ENCODE assay signal across 8 cellular contexts in the genomic region with DNA sequence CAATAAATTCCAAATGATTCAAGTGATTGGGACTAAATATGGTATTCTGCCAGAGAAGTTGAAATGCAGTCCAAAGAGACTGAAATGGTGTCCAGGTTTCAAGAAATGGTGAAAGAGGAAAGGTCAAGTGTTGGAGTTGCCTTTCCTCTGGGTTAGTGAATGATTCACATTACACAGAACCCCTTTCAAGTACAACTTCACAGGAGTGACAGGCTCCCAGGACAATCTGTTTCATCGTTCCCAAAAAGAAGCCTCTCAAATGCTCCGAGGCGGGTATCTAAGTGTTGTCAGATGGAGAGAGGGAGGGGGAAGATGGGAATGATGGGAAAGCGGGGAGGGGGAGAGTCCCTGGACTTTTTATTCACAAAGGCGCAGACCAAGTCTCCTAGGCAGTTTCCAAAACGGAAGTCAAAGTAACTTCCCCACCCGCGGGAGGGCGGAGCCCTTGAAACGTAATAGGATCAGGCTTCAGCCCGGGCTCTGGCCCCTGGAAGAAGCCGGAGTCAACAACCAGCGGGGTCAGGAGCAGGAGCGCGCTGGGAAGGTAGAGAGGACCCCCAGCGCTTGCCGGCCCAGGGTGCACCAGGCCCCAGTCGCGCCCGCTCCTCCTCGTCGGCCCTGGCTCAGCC. TPM values are rescaled to one million over a fixed set of nuclear protein-coding genes. Genes with fewer than 3 reads are reported as not detected.
DNase-seq lines count a peak whose midpoint lies in the region; ATAC-seq and TF ChIP-seq lines count a peak whose summit lies in the region.

No MANE protein-coding gene starts in this region.

- H3K27ac ChIP-seq in fibroblast of lung (ENCODE audit: insufficient read depth, low read length) (peak overlapping the region; percentile 90), substantia nigra (ENCODE audit: low read depth, low read length, poor library complexity, severe bottlenecking) (peak overlapping the region; percentile 97)

- H3K4me3 ChIP-seq in fibroblast of lung (replicated peaks in 1 of 4; ENCODE audit: control extremely low read depth in 1 of 4, insufficient read depth in 1 of 4, low read depth in 3 of 4, low read length in 4 of 4) = peak overlapping the region; percentile 76 to 97 (median 89)

- H4K20me1 ChIP-seq in fibroblast of lung (ENCODE audit: control insufficient read depth, extremely low read depth, insufficient read depth, low read length) = no peaks in the 10 kb centered on the region

- DNase-seq in COR-L47 (lab: John Stamatoyannopoulos, UW) = peak; percentile 82
- DNase-seq in NCI-H748 (lab: John Stamatoyannopoulos, UW; ENCODE audit: unreplicated experiment) = peak; percentile 96
- DNase-seq in activated T-cell treated with anti-CD3 and anti-CD28 coated beads, Interleukin-2, amount 50 U/mL, for 24 hours = no peak
- DNase-seq in fibroblast of lung (ENCODE audit: low read depth in 2 of 2) = peak; percentile 81 to 84
- no peak for DNase-seq in naive B cell
- peak in 48 of 49 donors; percentile 17 to 92 (median 79) for DNase-seq in substantia nigra (lab: John Stamatoyannopoulos, UW)

- ATAC-seq in GM19395 (IDR thresholded peaks at IDR 0.05; ENCODE audit: unreplicated experiment) (peak; percentile 61), HG03520 (IDR thresholded peaks at IDR 0.05; ENCODE audit: unreplicated experiment) (peak; percentile 23), naive B cell (ENCODE audit: low read depth in 2 of 2) (peak; percentile 42 to 46)

- H3K36me3 Mint-ChIP-seq in activated T-cell treated with anti-CD3 and anti-CD28 coated beads, Interleukin-2, amount 50 U/mL, for 24 hours (ENCODE audit: low read depth) = peaks cover 9% of the 10 kb centered on the region
- peaks cover 0 to 2% of the 10 kb centered on the region in 2 donors for H3K36me3 Mint-ChIP-seq in naive B cell

- H3K27me3 Mint-ChIP-seq in activated T-cell treated with anti-CD3 and anti-CD28 coated beads, Interleukin-2, amount 50 U/mL, for 24 hours = peaks cover 2% of the 10 kb centered on the region
- no peaks in the 10 kb centered on the region for H3K27me3 Mint-ChIP-seq in naive B cell

- H3K4me2 ChIP-seq in fibroblast of lung (ENCODE audit: extremely low read depth, insufficient read depth, low read length) = peak overlapping the region; percentile 53

- H3K4me1 ChIP-seq in fibroblast of lung (ENCODE audit: control insufficient read depth, extremely low read depth, insufficient read depth, low read length) = peaks cover 2% of the 10 kb centered on the region

- no peaks in the 10 kb centered on the region for H3K27me3 ChIP-seq in fibroblast of lung (ENCODE audit: control insufficient read depth, insufficient read depth, low read length)

- no peaks in the 10 kb centered on the region for H3K9me3 Mint-ChIP-seq in activated T-cell treated with anti-CD3 and anti-CD28 coated beads, Interleukin-2, amount 50 U/mL, for 24 hours
- peaks cover 0 to 4% (median 2%) of the 10 kb centered on the region in 7 donors for H3K9me3 Mint-ChIP-seq in naive B cell

- peak overlapping the region; percentile 90 for H3K4me3 Mint-ChIP-seq in activated T-cell treated with anti-CD3 and anti-CD28 coated beads, Interleukin-2, amount 50 U/mL, for 24 hours
- peak overlapping the region; percentile 81 to 97 (median 95) for H3K4me3 Mint-ChIP-seq in naive B cell

- no peaks in the 10 kb centered on the region for H3K36me3 ChIP-seq in fibroblast of lung (ENCODE audit: control insufficient read depth, insufficient read depth, low read length)

- H3K27ac Mint-ChIP-seq in activated T-cell treated with anti-CD3 and anti-CD28 coated beads, Interleukin-2, amount 50 U/mL, for 24 hours = peak overlapping the region; percentile 99
- H3K27ac Mint-ChIP-seq in naive B cell = peak overlapping the region; percentile 79 to 96 (median 96)

- peaks cover 60% of the 10 kb centered on the region for H3K4me1 Mint-ChIP-seq in activated T-cell treated with anti-CD3 and anti-CD28 coated beads, Interleukin-2, amount 50 U/mL, for 24 hours (ENCODE audit: low read depth)
- peaks cover 19 to 44% (median 25%) of the 10 kb centered on the region in 3 donors for H3K4me1 Mint-ChIP-seq in naive B cell

- H3K9me3 ChIP-seq in fibroblast of lung (ENCODE audit: control insufficient read depth, insufficient read depth, low read depth, low read length) = no peaks in the 10 kb centered on the region

- peak overlapping the region; percentile 89 for H3K9ac ChIP-seq in fibroblast of lung (ENCODE audit: insufficient read depth, low read length)

- no peak for TF ChIP-seq CTCF in fibroblast of lung (conservative IDR thresholded peaks at IDR 0.05 in 1 of 2, IDR thresholded peaks at IDR 0.05 in 1 of 2; ENCODE audit: low read depth in 1 of 2, low read length in 2 of 2)

- H2AFZ ChIP-seq in fibroblast of lung (ENCODE audit: low read length) = peak overlapping the region; percentile 93

- H3K79me2 ChIP-seq in fibroblast of lung (ENCODE audit: control insufficient read depth, insufficient read depth, low read length) = peaks cover 18% of the 10 kb centered on the region

RNA-seq across cellular contexts. Expression of gene SLC25A13, which starts 0.7 kb away (rescaled TPM):
- total RNA-seq in fibroblast of lung = 6.9 TPM in 2 replicates
- 12.0 and 14.1 TPM in 2 replicates for polyA plus RNA-seq in fibroblast of lung
- 7.6 and 9.3 TPM in 2 replicates for polyA plus RNA-seq in fibroblast of lung (2012)
- polyA minus RNA-seq in fibroblast of lung (ENCODE audit: low replicate concordance) = 0.71 and 7.7 TPM in 2 replicates
- 10 to 100 TPM; 11.0 to 20.6 (median 14.3) TPM for polyA plus RNA-seq in naive B cell (ENCODE audit: low read depth in 6 of 6)

Comparison
In these comparisons a context has a peak if more than half of its experiments do, and no peak if none do; other contexts are left out.
1. DNase-seq: peak in COR-L47 (single experiment), NCI-H748 (single experiment), fibroblast of lung (2 of 2) and substantia nigra (48 of 49); none in activated T-cell treated with anti-CD3 and anti-CD28 coated beads, Interleukin-2, amount 50 U/mL, for 24 hours (single experiment) and naive B cell (single experiment).
2. Peak in every context shown above with its lines, with median percentiles within 50 percentile points of each other: ATAC-seq.